18 cellular contexts compared by ENCODE assay signal in the genomic region with DNA sequence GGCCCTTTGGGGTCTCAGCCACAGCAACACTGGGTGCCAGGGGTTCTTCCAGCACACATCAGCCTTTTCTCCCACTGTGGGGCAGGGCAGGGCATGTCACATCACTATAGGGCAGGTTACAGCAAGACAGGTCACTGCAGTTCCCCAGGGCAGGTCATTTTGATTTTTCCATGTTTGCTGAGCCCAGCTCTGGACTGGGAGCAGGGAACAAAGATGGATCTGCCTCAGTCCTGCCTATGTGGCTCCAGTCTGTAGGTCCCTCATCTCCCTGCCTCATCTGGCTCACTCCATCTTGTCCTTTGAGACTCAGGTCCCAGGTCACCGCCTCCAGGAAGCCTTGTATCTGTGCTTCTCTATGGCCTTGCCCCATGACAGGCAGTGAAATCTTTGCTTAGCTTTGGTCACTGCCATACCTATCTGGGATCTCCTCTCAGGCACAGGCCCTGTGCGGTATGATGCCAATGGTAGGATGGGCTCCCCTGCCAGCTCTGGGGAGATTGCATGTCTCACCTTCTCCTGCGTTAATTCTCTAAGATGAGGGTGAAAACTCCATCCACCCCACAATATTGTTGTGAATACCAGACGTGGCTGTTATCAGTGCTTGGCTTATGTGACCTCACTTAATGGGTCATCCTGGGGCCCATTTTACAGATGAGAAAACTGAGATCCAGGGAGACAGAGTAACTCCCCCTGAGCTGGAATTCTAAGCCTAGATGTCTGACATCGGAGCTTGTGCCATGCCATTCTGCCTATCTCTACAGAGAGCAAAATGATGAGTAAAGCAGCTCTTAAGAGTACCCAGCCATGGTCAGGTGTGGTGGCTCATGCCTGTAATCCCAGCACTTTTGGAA. TPM values are rescaled to one million over a fixed set of nuclear protein-coding genes. Genes with fewer than 3 reads are reported as not detected.
DNase-seq lines count a peak whose midpoint lies in the region; ATAC-seq, FAIRE-seq and TF ChIP-seq lines count a peak whose summit lies in the region.
"Had no signal": no experiment of that assay in that cellular context is flagged by ENCODE, and none has a peak within 500 bp of the region (broad histone marks: within the 10 kb centered on the region; RNA-seq: fewer than 3 reads in every experiment).

No MANE protein-coding gene starts in this region.

- no peaks in the 10 kb centered on the region for H3K27me3 Mint-ChIP-seq in Calu3 (ENCODE audit: unreplicated experiment)
- H3K27me3 Mint-ChIP-seq in activated T-helper 17 cell treated with anti-CD3 and anti-CD28 coated beads, Interleukin-2, amount 50 U/mL, for 72 hours, result peaks cover 4% of the 10 kb centered on the region
- H3K27me3 Mint-ChIP-seq: IgD-negative memory B cell had no signal

- peak overlapping the region; percentile 32 for H3K27ac Mint-ChIP-seq in Calu3 (ENCODE audit: unreplicated experiment)
- H3K27ac Mint-ChIP-seq in activated T-helper 17 cell treated with anti-CD3 and anti-CD28 coated beads, Interleukin-2, amount 50 U/mL, for 72 hours, result peak overlapping the region; percentile 11
- no peak overlapping the region for H3K27ac Mint-ChIP-seq in stimulated activated effector memory CD8-positive, alpha-beta T cell treated with anti-CD3 and anti-CD28 coated beads, Interleukin-12 subunit alpha, Interleukin-12 subunit beta, amount 100 ng/mL, for 72 hours
- H3K27ac Mint-ChIP-seq: CD14-positive monocyte, IgD-negative memory B cell had no signal

- H3K4me3 Mint-ChIP-seq in Calu3 (ENCODE audit: low read depth, unreplicated experiment), result no peak overlapping the region
- no peak overlapping the region for H3K4me3 Mint-ChIP-seq in activated T-helper 17 cell treated with anti-CD3 and anti-CD28 coated beads, Interleukin-2, amount 50 U/mL, for 72 hours
- H3K4me3 Mint-ChIP-seq in stimulated activated effector memory CD8-positive, alpha-beta T cell treated with anti-CD3 and anti-CD28 coated beads, Interleukin-12 subunit alpha, Interleukin-12 subunit beta, amount 100 ng/mL, for 72 hours, result no peak overlapping the region
- H3K4me3 Mint-ChIP-seq: CD14-positive monocyte, H9, IgD-negative memory B cell had no signal

- peaks cover 31% of the 10 kb centered on the region for H3K4me1 Mint-ChIP-seq in Calu3 (ENCODE audit: low read depth, unreplicated experiment)
- H3K4me1 Mint-ChIP-seq in activated T-helper 17 cell treated with anti-CD3 and anti-CD28 coated beads, Interleukin-2, amount 50 U/mL, for 72 hours, result no peaks in the 10 kb centered on the region
- H3K4me1 Mint-ChIP-seq in stimulated activated effector memory CD8-positive, alpha-beta T cell treated with anti-CD3 and anti-CD28 coated beads, Interleukin-12 subunit alpha, Interleukin-12 subunit beta, amount 100 ng/mL, for 72 hours, result no peaks in the 10 kb centered on the region
- H3K4me1 Mint-ChIP-seq: CD14-positive monocyte, IgD-negative memory B cell had no signal

- H3K9me3 Mint-ChIP-seq in Calu3 (ENCODE audit: low read depth, unreplicated experiment), result no peaks in the 10 kb centered on the region
- H3K9me3 Mint-ChIP-seq in activated T-helper 17 cell treated with anti-CD3 and anti-CD28 coated beads, Interleukin-2, amount 50 U/mL, for 72 hours, result no peaks in the 10 kb centered on the region
- H3K9me3 Mint-ChIP-seq in stimulated activated effector memory CD8-positive, alpha-beta T cell treated with anti-CD3 and anti-CD28 coated beads, Interleukin-12 subunit alpha, Interleukin-12 subunit beta, amount 100 ng/mL, for 72 hours, result no peaks in the 10 kb centered on the region

- H3K36me3 Mint-ChIP-seq in Calu3 (ENCODE audit: insufficient read depth, unreplicated experiment), result no peaks in the 10 kb centered on the region
- no peaks in the 10 kb centered on the region for H3K36me3 Mint-ChIP-seq in activated T-helper 17 cell treated with anti-CD3 and anti-CD28 coated beads, Interleukin-2, amount 50 U/mL, for 72 hours (ENCODE audit: low read depth)
- no peaks in the 10 kb centered on the region for H3K36me3 Mint-ChIP-seq in stimulated activated effector memory CD8-positive, alpha-beta T cell treated with anti-CD3 and anti-CD28 coated beads, Interleukin-12 subunit alpha, Interleukin-12 subunit beta, amount 100 ng/mL, for 72 hours
- H3K36me3 Mint-ChIP-seq: CD14-positive monocyte had no signal

- CTCF ChIA-PET in Calu3 (lab: Charles Lee), result no interaction called here

- DNase-seq in Calu3 (no peak), left lobe of liver (ENCODE audit: low spot score) (peak; percentile 84), GM19239 (ENCODE audit: insufficient read length, low spot score) (no peak), KG1 (lab: John Stamatoyannopoulos, UW) (no peak)
- no peak for DNase-seq in stimulated activated effector memory CD8-positive, alpha-beta T cell treated with anti-CD3 and anti-CD28 coated beads, Interleukin-12 subunit alpha, Interleukin-12 subunit beta, amount 100 ng/mL, for 72 hours (ENCODE audit: low spot score in 2 of 2)
- DNase-seq: ACHN, AML-193, DMS153, H9, NCI-H187, NCI-H526 treated with DMSO at 0.1 percent for 48 hours had no signal

- TF ChIP-seq CTCF in Calu3 (IDR thresholded peaks at IDR 0.05; ENCODE audit: unreplicated experiment), result no peak

- no TSS peak for BruUV-seq in Calu3 (replicated peaks; lab: Mats Ljungman, UMichigan)

- intact Hi-C loops in Calu3 (cut with micrococcal nuclease; ENCODE audit: unreplicated experiment), result no loop called here

- FAIRE-seq in GM19239 (lab: Jason Lieb, UNC), result no peak

- ATAC-seq in activated T-helper 17 cell treated with anti-CD3 and anti-CD28 coated beads, Interleukin-2, amount 50 U/mL, for 72 hours (replicated peaks), result no peak
- ATAC-seq in left lobe of liver (peak; percentile 58), GM21515 (IDR thresholded peaks at IDR 0.05; ENCODE audit: unreplicated experiment) (no peak)
- ATAC-seq in stimulated activated effector memory CD8-positive, alpha-beta T cell treated with anti-CD3 and anti-CD28 coated beads, Interleukin-12 subunit alpha, Interleukin-12 subunit beta, amount 100 ng/mL, for 72 hours, result peak; percentile 16

RNA-seq across cellular contexts. Expression of a gene that starts 1.5 kb away (rescaled TPM):
- total RNA-seq in Calu3 (2022) (4.5 and 5.8 TPM in 2 replicates), left lobe of liver (155 TPM)
- total RNA-seq in activated T-helper 17 cell treated with anti-CD3 and anti-CD28 coated beads, Interleukin-2, amount 50 U/mL, for 72 hours, result under 1 TPM in 1 of 2 donors, not detected in 1; 0.61 TPM
- total RNA-seq: H9, OCI-LY7 had no signal

RNA-seq across cellular contexts. Expression of a gene that starts 28.6 kb away (rescaled TPM):
- not detected in 2 replicates for total RNA-seq in Calu3 (2022)
- total RNA-seq in activated T-helper 17 cell treated with anti-CD3 and anti-CD28 coated beads, Interleukin-2, amount 50 U/mL, for 72 hours, result not detected
- total RNA-seq in left lobe of liver, result 200 TPM
- total RNA-seq: H9, HT-29, OCI-LY7, RPMI7951 had no signal

RNA-seq across cellular contexts. Expression of a gene that starts 44.9 kb away (rescaled TPM):
- total RNA-seq in Calu3 (2022), result not detected in 2 replicates
- total RNA-seq in activated T-helper 17 cell treated with anti-CD3 and anti-CD28 coated beads, Interleukin-2, amount 50 U/mL, for 72 hours, result under 1 TPM in 1 of 2 donors, not detected in 1; 0.29 TPM
- total RNA-seq in left lobe of liver, result not detected
- total RNA-seq: H9, HT-29, OCI-LY7, RPMI7951 had no signal

Comparison
In these comparisons a context has a peak if more than half of its experiments do, and no peak if none do; other contexts are left out.
1. ATAC-seq: peak in left lobe of liver (single experiment) and stimulated activated effector memory CD8-positive, alpha-beta T cell treated with anti-CD3 and anti-CD28 coated beads, Interleukin-12 subunit alpha, Interleukin-12 subunit beta, amount 100 ng/mL, for 72 hours (single experiment); none in activated T-helper 17 cell treated with anti-CD3 and anti-CD28 coated beads, Interleukin-2, amount 50 U/mL, for 72 hours (single experiment) and GM21515 (single experiment).
2. RNA of a gene that starts 1.5 kb away (total RNA-seq): 155 TPM in left lobe of liver (single experiment); 4.5 to 5.8 TPM in Calu3 and 0.61 TPM in activated T-helper 17 cell treated with anti-CD3 and anti-CD28 coated beads, Interleukin-2, amount 50 U/mL, for 72 hours; every median in the first group is over 10 times any median in the second.
3. RNA of a gene that starts 28.6 kb away (total RNA-seq): 200 TPM in left lobe of liver (single experiment); not detected in activated T-helper 17 cell treated with anti-CD3 and anti-CD28 coated beads, Interleukin-2, amount 50 U/mL, for 72 hours and not detected in Calu3; every median in the first group is over 100 times any median in the second.